In the genomic region with DNA sequence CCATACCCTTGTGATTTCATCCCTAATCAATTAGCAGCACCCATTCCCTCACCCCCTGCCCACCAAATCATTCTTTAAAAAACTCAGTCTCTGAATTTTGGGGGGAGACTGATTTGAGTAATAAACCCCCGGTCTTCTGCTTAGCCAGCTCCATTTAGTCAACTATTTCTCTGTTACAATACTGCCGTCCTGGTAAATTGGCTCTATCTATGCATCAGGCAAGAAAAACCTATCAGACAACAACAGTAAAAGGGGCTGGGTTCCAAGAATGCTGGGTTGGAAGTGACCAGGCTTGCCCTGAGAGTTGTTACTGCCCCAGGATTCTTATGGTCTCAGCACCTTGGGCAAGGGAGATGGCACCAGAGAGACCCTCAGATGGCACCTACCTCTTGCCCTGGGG, we compare ENCODE assay signal across 31 cellular contexts.
A peak's percentile ranks its signal among the peaks of the same experiment; 100 is the strongest.
DNase-seq lines count a peak whose midpoint lies in the region; TF ChIP-seq lines count a peak whose summit lies in the region.
"Had no signal": no experiment of that assay in that cellular context is flagged by ENCODE, and none has a peak within 500 bp of the region (broad histone marks: within the 10 kb centered on the region; RNA-seq: fewer than 3 reads in every experiment).

No MANE protein-coding gene starts in this region.

- H3K27me3 Mint-ChIP-seq in nephron (ENCODE audit: low read depth) = peaks cover 19% of the 10 kb centered on the region

- CTCF ChIA-PET in HEK293 (lab: Yijun Ruan, JAX) = interaction anchor here (0.7 kb wide), 1 partner anchor 22 kb away, joined by 3 read pairs; no protein-coding TSS in a partner anchor

- H3K4me1 ChIP-seq in HEK293 (ENCODE audit: control insufficient read depth, insufficient read depth, low read length) = no peaks in the 10 kb centered on the region
- H3K4me1 ChIP-seq: A549; BE2C; BLaER1; BLaER1 treated with 17β-estradiol and CSF1 and Interleukin-3, amounts not matched to agents 10 nM and 100 nM; Caco-2 had no signal

- H3K27ac ChIP-seq in HEK293 (ENCODE audit: extremely low read depth, low read depth, low read length) = no peak overlapping the region
- H3K27ac ChIP-seq: 22Rv1; A549; BLaER1; BLaER1 treated with 17β-estradiol and CSF1 and Interleukin-3, amounts not matched to agents 10 nM and 100 nM; C4-2B had no signal

- H3K36me3 Mint-ChIP-seq in nephron (ENCODE audit: low read depth) = peaks cover 4% of the 10 kb centered on the region
- H3K36me3 Mint-ChIP-seq: CD14-positive monocyte; CD8-positive, alpha-beta T cell had no signal

- no peaks in the 10 kb centered on the region for H3K9me3 ChIP-seq in HEK293 (ENCODE audit: control insufficient read depth, insufficient read depth, low read depth, low read length)

- POLR2A ChIA-PET in HEK293 (lab: Yijun Ruan, JAX) = no interaction called here

- peaks cover 10% of the 10 kb centered on the region for H3K9me3 Mint-ChIP-seq in nephron
- H3K9me3 Mint-ChIP-seq: CD4-positive, alpha-beta T cell; CD8-positive, alpha-beta T cell had no signal

- no peak for DNase-seq in NCI-H1092 treated with DMSO at 0.1 percent for 48 hours (lab: John Stamatoyannopoulos, UW)
- no peak for DNase-seq in activated CD8-positive, alpha-beta memory T cell treated with anti-CD3 and anti-CD28 coated beads for 24 hours
- DNase-seq: 8988T; ACHN; AML-193; BE2C; C1 segment of cervical spinal cord; Caco-2; Calu3; CD4-positive, alpha-beta memory T cell; CD4-positive, alpha-beta T cell; CD4-positive, CD25-positive, alpha-beta regulatory T cell; CD8-positive, alpha-beta memory T cell; CD8-positive, alpha-beta T cell; COR-L47; DMS 273 treated with DMSO at 0.1 percent for 48 hours; DMS153; DMS53; DMS79; DMS79 treated with DMSO at 0.1 percent for 48 hours; DND-41; EL had no signal

- no peak overlapping the region for H3K4me3 ChIP-seq in HEK293 (ENCODE audit: low read depth, low read length)
- H3K4me3 ChIP-seq: A549; BLaER1; BLaER1 treated with 17β-estradiol and CSF1 and Interleukin-3, amounts not matched to agents 10 nM and 100 nM had no signal

- H3K27ac Mint-ChIP-seq in nephron = peak overlapping the region; percentile 30 to 96 (median 93)
- H3K27ac Mint-ChIP-seq: B cell; CD14-positive monocyte; CD4-positive, alpha-beta memory T cell; CD4-positive, alpha-beta T cell; CD8-positive, alpha-beta T cell had no signal

- TF ChIP-seq CTCF in HEK293 (tag by site-specific recombination; IDR thresholded peaks at IDR 0.05) = no peak
- no peak for TF ChIP-seq CTCF in nephron (IDR thresholded peaks at IDR 0.05; ENCODE audit: unreplicated experiment in 3 of 3)

- no peaks in the 10 kb centered on the region for H3K36me3 ChIP-seq in HEK293 (ENCODE audit: control insufficient read depth in 2 of 2, insufficient read depth in 1 of 2, low read length in 2 of 2)
- H3K36me3 ChIP-seq: BE2C; BLaER1; BLaER1 treated with 17β-estradiol and CSF1 and Interleukin-3, amounts not matched to agents 10 nM and 100 nM had no signal

- H3K4me1 Mint-ChIP-seq in nephron = peaks cover 57% of the 10 kb centered on the region
- H3K4me1 Mint-ChIP-seq: B cell; CD14-positive monocyte; CD4-positive, alpha-beta memory T cell; CD4-positive, CD25-positive, alpha-beta regulatory T cell; CD8-positive, alpha-beta memory T cell had no signal

- H3K4me3 Mint-ChIP-seq in nephron = no peak overlapping the region
- H3K4me3 Mint-ChIP-seq: B cell; CD14-positive monocyte; CD4-positive, alpha-beta memory T cell; CD4-positive, alpha-beta T cell; CD4-positive, CD25-positive, alpha-beta regulatory T cell; CD8-positive, alpha-beta memory T cell; CD8-positive, alpha-beta T cell had no signal

TF ChIP-seq in HEK293, 187 proteins besides CTCF, POLR2A, EP300 and RAD21:
- TF ChIP-seq, protein P1, sequence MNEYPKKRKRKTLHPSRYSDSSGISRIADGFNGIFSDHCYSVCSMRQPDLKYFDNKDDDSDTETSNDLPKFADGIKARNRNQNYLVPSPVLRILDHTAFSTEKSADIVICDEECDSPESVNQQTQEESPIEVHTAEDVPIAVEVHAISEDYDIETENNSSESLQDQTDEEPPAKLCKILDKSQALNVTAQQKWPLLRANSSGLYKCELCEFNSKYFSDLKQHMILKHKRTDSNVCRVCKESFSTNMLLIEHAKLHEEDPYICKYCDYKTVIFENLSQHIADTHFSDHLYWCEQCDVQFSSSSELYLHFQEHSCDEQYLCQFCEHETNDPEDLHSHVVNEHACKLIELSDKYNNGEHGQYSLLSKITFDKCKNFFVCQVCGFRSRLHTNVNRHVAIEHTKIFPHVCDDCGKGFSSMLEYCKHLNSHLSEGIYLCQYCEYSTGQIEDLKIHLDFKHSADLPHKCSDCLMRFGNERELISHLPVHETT (tag by site-specific recombination; IDR thresholded peaks at IDR 0.05) = no peak
- TF ChIP-seq TRIM28 (IDR thresholded peaks at IDR 0.05; ENCODE audit: borderline replicate concordance, low read length) (peak; percentile 86; the same call in 1 of the 2 replicates), SETDB1 (IDR thresholded peaks at IDR 0.05; ENCODE audit: insufficient read length, low read length) (peak; percentile 54)
